1 cellular context compared by ENCODE assay signal in genomic region chr2:149180226-149180875, GRCh38.
TF ChIP-seq lines count a peak whose summit lies in the region.

No MANE protein-coding gene starts in this region.

TF ChIP-seq in GM23338, 12 proteins besides CTCF, POLR2A, EP300 and RAD21 (continued from another document):
- TF ChIP-seq ZNF462 (CRISPR knock-in tag; IDR thresholded peaks at IDR 0.05) (no peak), ETS1 (IDR thresholded peaks at IDR 0.05) (no peak)
TF ChIP-seq in GM23338: peak in this region for 0.
